In genomic region chr5:14868771-14869170, GRCh38 we compare ENCODE assay signal across 17 cellular contexts. TPM values are rescaled to one million over a fixed set of nuclear protein-coding genes. Genes with fewer than 3 reads are reported as not detected.
DNase-seq lines count a peak whose midpoint lies in the region; TF ChIP-seq lines count a peak whose summit lies in the region.
"Had no signal": no experiment of that assay in that cellular context is flagged by ENCODE, and none has a peak within 500 bp of the region (broad histone marks: within the 10 kb centered on the region; RNA-seq: fewer than 3 reads in every experiment).

No MANE protein-coding gene starts in this region.

- no peaks in the 10 kb centered on the region for H3K27me3 Mint-ChIP-seq in activated naive CD8-positive, alpha-beta T cell

- H3K9me3 ChIP-seq in DOHH2 (ENCODE audit: control insufficient read depth, insufficient read depth, low read length): no peaks in the 10 kb centered on the region
- H3K9me3 ChIP-seq in osteoblast (ENCODE audit: low read depth, low read length): no peaks in the 10 kb centered on the region
- H3K9me3 ChIP-seq in effector memory CD4-positive, alpha-beta T cell (ENCODE audit: control insufficient read depth, low read length): no peaks in the 10 kb centered on the region
- H3K9me3 ChIP-seq: heart right ventricle had no signal

- H3K4me3 ChIP-seq in DOHH2 (ENCODE audit: low read length) (0 out of 2 replicates have a peak overlapping the region, but pooled peaks have one; percentile 88), osteoblast (ENCODE audit: insufficient read depth, low read length) (peak overlapping the region; percentile 75)
- H3K4me3 ChIP-seq in effector memory CD4-positive, alpha-beta T cell (ENCODE audit: insufficient read depth, low read depth, low read length, poor library complexity, severe bottlenecking): no peak overlapping the region
- H3K4me3 ChIP-seq: SK-N-MC had no signal

- peaks cover 5% of the 10 kb centered on the region for H3K36me3 Mint-ChIP-seq in activated naive CD8-positive, alpha-beta T cell

- H3K4me3 Mint-ChIP-seq in activated naive CD8-positive, alpha-beta T cell: peak overlapping the region; percentile 97
- H3K4me3 Mint-ChIP-seq: nephron progenitor cell had no signal

- peaks cover 14% of the 10 kb centered on the region for H4K20me1 ChIP-seq in DOHH2 (ENCODE audit: control insufficient read depth, insufficient read depth, low read depth, low read length)
- H4K20me1 ChIP-seq in osteoblast (ENCODE audit: insufficient read depth, low read length): peaks cover 36% of the 10 kb centered on the region

- no peaks in the 10 kb centered on the region for H3K27me3 ChIP-seq in DOHH2 (ENCODE audit: control insufficient read depth, low read length)
- no peaks in the 10 kb centered on the region for H3K27me3 ChIP-seq in osteoblast (ENCODE audit: insufficient read depth, low read length)
- H3K27me3 ChIP-seq in effector memory CD4-positive, alpha-beta T cell (replicated peaks; ENCODE audit: control insufficient read depth, insufficient read depth, low read length, poor library complexity, severe bottlenecking): no peaks in the 10 kb centered on the region
- H3K27me3 ChIP-seq: brain microvascular endothelial cell, heart right ventricle had no signal

- peak overlapping the region; percentile 82 for H3K4me2 ChIP-seq in DOHH2 (ENCODE audit: low read length)
- peak overlapping the region; percentile 83 for H3K4me2 ChIP-seq in osteoblast (ENCODE audit: insufficient read depth, low read length)

- peaks cover 48% of the 10 kb centered on the region for H3K4me1 Mint-ChIP-seq in activated naive CD8-positive, alpha-beta T cell (ENCODE audit: low read depth)

- H3K79me2 ChIP-seq in DOHH2 (ENCODE audit: control insufficient read depth, low read length) (peaks cover 73% of the 10 kb centered on the region), osteoblast (ENCODE audit: insufficient read depth, low read length) (peaks cover 72% of the 10 kb centered on the region)

- DNase-seq in NCI-H2171 treated with DMSO at 0.1 percent for 48 hours (lab: John Stamatoyannopoulos, UW) (peak; percentile 59), NCI-H2171 (lab: John Stamatoyannopoulos, UW) (no peak), osteoblast (ENCODE audit: insufficient read length, low spot score, missing footprints) (no peak), GM19238 (ENCODE audit: insufficient read length, low spot score) (no peak), DMS79 (lab: John Stamatoyannopoulos, UW) (no peak)
- no peak for DNase-seq in effector memory CD4-positive, alpha-beta T cell
- DNase-seq: activated CD4-positive, alpha-beta T cell treated with anti-CD3 and anti-CD28 coated beads for 1 hour; brain microvascular endothelial cell; DMS 273 treated with DMSO at 0.1 percent for 48 hours; heart right ventricle; IMR-90; left cardiac atrium; NCI-H1436; nephron progenitor cell had no signal

- peaks cover 22% of the 10 kb centered on the region for H3K4me1 ChIP-seq in DOHH2 (ENCODE audit: control insufficient read depth, low read length)
- peaks cover 25% of the 10 kb centered on the region for H3K4me1 ChIP-seq in osteoblast (ENCODE audit: insufficient read depth, low read length)
- H3K4me1 ChIP-seq in effector memory CD4-positive, alpha-beta T cell (ENCODE audit: control insufficient read depth, insufficient read depth, low read length, poor library complexity, severe bottlenecking): peaks cover 10% of the 10 kb centered on the region

- H3K36me3 ChIP-seq in DOHH2 (ENCODE audit: control insufficient read depth, low read length) (peaks cover 10% of the 10 kb centered on the region), osteoblast (ENCODE audit: insufficient read depth, low read length) (peaks cover 7% of the 10 kb centered on the region)
- no peaks in the 10 kb centered on the region for H3K36me3 ChIP-seq in effector memory CD4-positive, alpha-beta T cell (ENCODE audit: control insufficient read depth, insufficient read depth, low read length)
- H3K36me3 ChIP-seq: brain microvascular endothelial cell, heart right ventricle had no signal

- H2AFZ ChIP-seq in osteoblast (ENCODE audit: low read length): no peak overlapping the region

- H3K27ac ChIP-seq in DOHH2 (ENCODE audit: low read depth, low read length): no peak overlapping the region
- no peak overlapping the region for H3K27ac ChIP-seq in osteoblast (ENCODE audit: low read depth, low read length)
- H3K27ac ChIP-seq in effector memory CD4-positive, alpha-beta T cell (ENCODE audit: insufficient read depth, low read length, poor library complexity, severe bottlenecking): no peak overlapping the region
- H3K27ac ChIP-seq: brain microvascular endothelial cell, SK-N-MC had no signal

- no peaks in the 10 kb centered on the region for H3K9me3 Mint-ChIP-seq in activated naive CD8-positive, alpha-beta T cell (ENCODE audit: low read depth)
- H3K9me3 Mint-ChIP-seq: nephron progenitor cell had no signal

- no peaks in the 10 kb centered on the region for H3K9me2 ChIP-seq in DOHH2 (replicated peaks; ENCODE audit: control insufficient read depth, low read length)

- peak overlapping the region; percentile 97 for H3K27ac Mint-ChIP-seq in activated naive CD8-positive, alpha-beta T cell
- H3K27ac Mint-ChIP-seq: nephron progenitor cell had no signal

- TF ChIP-seq CTCF in DOHH2 (IDR thresholded peaks at IDR 0.05; ENCODE audit: low read depth, low read length, poor library complexity, severe bottlenecking): no peak
- TF ChIP-seq CTCF in osteoblast (IDR thresholded peaks at IDR 0.05; ENCODE audit: extremely low read depth, low read depth, low read length): no peak

- no peaks in the 10 kb centered on the region; the same call in 1 of the 2 replicates for H3F3A ChIP-seq in DOHH2 (ENCODE audit: control insufficient read depth, insufficient read depth)

RNA-seq across cellular contexts. Expression of gene ANKH, which starts 2.8 kb away (rescaled TPM):
- 125 and 130 TPM in 2 replicates for total RNA-seq in osteoblast
